In genomic region chr15:51425517-51426033, GRCh38 we compare ENCODE assay signal across 25 cellular contexts.
DNase-seq lines count a peak whose midpoint lies in the region; ATAC-seq, FAIRE-seq and TF ChIP-seq lines count a peak whose summit lies in the region.
"Had no signal": no experiment of that assay in that cellular context is flagged by ENCODE, and none has a peak within 500 bp of the region (broad histone marks: within the 10 kb centered on the region; RNA-seq: fewer than 3 reads in every experiment).

No MANE protein-coding gene starts in this region.

- H3K4me3 Mint-ChIP-seq in glutamatergic neuron (ENCODE audit: unreplicated experiment) = no peak overlapping the region
- H3K4me3 Mint-ChIP-seq: activated CD8-positive, alpha-beta T cell treated with anti-CD3 and anti-CD28 coated beads for 36 hours; activated naive CD4-positive, alpha-beta T cell treated with anti-CD3 and anti-CD28 coated beads, Interleukin-2, amount 10 ng/mL, durations not matched to agents 7 days and 5 days; activated T-helper 1 cell treated with anti-CD3 and anti-CD28 coated beads, Interleukin-12 subunit alpha, Interleukin-12 subunit beta, Interleukin-2, Interleukin-4 antibody, amounts not matched to agents 30 ng/mL and 10 ng/mL and 1 ng/mL, durations not matched to agents 14 hours and 24 hours and 36 hours; brain had no signal

- H3K36me3 ChIP-seq in A673 (ENCODE audit: insufficient read depth, low read length, poor library complexity, severe bottlenecking) (no peaks in the 10 kb centered on the region), adrenal gland (replicated peaks in 1 of 2) (no peaks in the 10 kb centered on the region)
- H3K36me3 ChIP-seq: left lung had no signal

- no peak for ATAC-seq in HG02852 (IDR thresholded peaks at IDR 0.05; ENCODE audit: unreplicated experiment)
- no peak for ATAC-seq in HG03196 (IDR thresholded peaks at IDR 0.05; ENCODE audit: unreplicated experiment)
- ATAC-seq: activated CD8-positive, alpha-beta T cell treated with anti-CD3 and anti-CD28 coated beads for 36 hours; left lung; stimulated activated naive CD8-positive, alpha-beta T cell treated with anti-CD3 and anti-CD28 coated beads, Interleukin-15, Interleukin-2, amounts not matched to agents 100 U/mL and 50 U/mL, for 24 hours had no signal

- CTCF ChIA-PET in A673 (lab: Charles Lee) = interaction anchor here (0.6 kb wide), 1 partner anchor 43 kb away, joined by 8 read pairs; no protein-coding TSS in a partner anchor

- TF ChIP-seq CTCF in A673 (conservative IDR thresholded peaks at IDR 0.05; ENCODE audit: low read depth, low read length) = no peak
- TF ChIP-seq CTCF in glutamatergic neuron (IDR thresholded peaks at IDR 0.05; ENCODE audit: partially characterized antibody, unreplicated experiment) = no peak
- TF ChIP-seq CTCF in adrenal gland (IDR thresholded peaks at IDR 0.05) = no peak

- H3K27me3 Mint-ChIP-seq in glutamatergic neuron (ENCODE audit: unreplicated experiment) = no peaks in the 10 kb centered on the region
- H3K27me3 Mint-ChIP-seq: activated naive CD4-positive, alpha-beta T cell treated with anti-CD3 and anti-CD28 coated beads, Interleukin-2, amount 10 ng/mL, durations not matched to agents 7 days and 5 days had no signal

- no TSS peak for BruUV-seq in A673 (replicated peaks; lab: Mats Ljungman, UMichigan)

- H3K4me1 ChIP-seq in A673 (ENCODE audit: insufficient read depth, low read length, poor library complexity, severe bottlenecking) (no peaks in the 10 kb centered on the region), adrenal gland (replicated peaks in 1 of 2) (no peaks in the 10 kb centered on the region)
- H3K4me1 ChIP-seq: left lung had no signal

- H3K4me1 Mint-ChIP-seq in glutamatergic neuron (ENCODE audit: low read depth, unreplicated experiment) = no peaks in the 10 kb centered on the region
- H3K4me1 Mint-ChIP-seq: activated naive CD4-positive, alpha-beta T cell treated with anti-CD3 and anti-CD28 coated beads, Interleukin-2, amount 10 ng/mL, durations not matched to agents 7 days and 5 days; brain had no signal

- intact Hi-C loops in A673 (cut with micrococcal nuclease; ENCODE audit: unreplicated experiment) (no loop called here), adrenal gland (cut with DNase I) (no loop called here)

- 39 to 68% (median 50%) methylated on average over 1 of the region's 1 CpG for WGBS in adrenal gland, 4 donors

- H3K9me3 ChIP-seq in A673 (ENCODE audit: low read depth, low read length, poor library complexity, severe bottlenecking) = no peaks in the 10 kb centered on the region
- no peaks in the 10 kb centered on the region for H3K9me3 ChIP-seq in adrenal gland (replicated peaks in 1 of 3)
- H3K9me3 ChIP-seq: left lung had no signal

- no peaks in the 10 kb centered on the region for H3K27me3 ChIP-seq in A673 (replicated peaks; ENCODE audit: insufficient read depth, low read depth, low read length, poor library complexity)
- H3K27me3 ChIP-seq in adrenal gland = no peaks in the 10 kb centered on the region
- H3K27me3 ChIP-seq: left lung had no signal

- H3K27ac ChIP-seq in A673 (ENCODE audit: low read depth, low read length, poor library complexity, severe bottlenecking) = no peak overlapping the region
- no peak overlapping the region for H3K27ac ChIP-seq in adrenal gland
- H3K27ac ChIP-seq: C4-2B, epithelial cell of prostate, HL-60, left lung had no signal

- FAIRE-seq in A204.1 (lab: Jason Lieb, UNC) (peak; percentile 68), RCC 7860 (lab: Jason Lieb, UNC) (peak; percentile 14), endometrium (lab: Jason Lieb, UNC) (peak; percentile 4)

- H3K27ac Mint-ChIP-seq in glutamatergic neuron (ENCODE audit: unreplicated experiment) = no peak overlapping the region
- H3K27ac Mint-ChIP-seq: activated CD8-positive, alpha-beta T cell treated with anti-CD3 and anti-CD28 coated beads for 36 hours; activated naive CD4-positive, alpha-beta T cell treated with anti-CD3 and anti-CD28 coated beads, Interleukin-2, amount 10 ng/mL, durations not matched to agents 7 days and 5 days; activated T-helper 1 cell treated with anti-CD3 and anti-CD28 coated beads, Interleukin-12 subunit alpha, Interleukin-12 subunit beta, Interleukin-2, Interleukin-4 antibody, amounts not matched to agents 30 ng/mL and 10 ng/mL and 1 ng/mL, durations not matched to agents 14 hours and 24 hours and 36 hours; brain had no signal

- H3K9me3 Mint-ChIP-seq in glutamatergic neuron (ENCODE audit: unreplicated experiment) = peaks cover 1% of the 10 kb centered on the region
- H3K9me3 Mint-ChIP-seq: activated CD8-positive, alpha-beta T cell treated with anti-CD3 and anti-CD28 coated beads for 36 hours; activated naive CD4-positive, alpha-beta T cell treated with anti-CD3 and anti-CD28 coated beads, Interleukin-2, amount 10 ng/mL, durations not matched to agents 7 days and 5 days; activated T-helper 1 cell treated with anti-CD3 and anti-CD28 coated beads, Interleukin-12 subunit alpha, Interleukin-12 subunit beta, Interleukin-2, Interleukin-4 antibody, amounts not matched to agents 30 ng/mL and 10 ng/mL and 1 ng/mL, durations not matched to agents 14 hours and 24 hours and 36 hours had no signal

- TF ChIP-seq POLR2A in adrenal gland (IDR thresholded peaks at IDR 0.05) = no peak

- H3K4me3 ChIP-seq in A673 (ENCODE audit: low read depth, low read length, poor library complexity, severe bottlenecking) = no peak overlapping the region
- no peak overlapping the region for H3K4me3 ChIP-seq in adrenal gland
- H3K4me3 ChIP-seq: left lung had no signal

- POLR2A ChIA-PET in A673 (lab: Charles Lee; ENCODE audit: low non-redundant PET) = no interaction called here

- H3K36me3 Mint-ChIP-seq in glutamatergic neuron (ENCODE audit: unreplicated experiment) = no peaks in the 10 kb centered on the region
- H3K36me3 Mint-ChIP-seq: activated naive CD4-positive, alpha-beta T cell treated with anti-CD3 and anti-CD28 coated beads, Interleukin-2, amount 10 ng/mL, durations not matched to agents 7 days and 5 days; brain had no signal

- peak; percentile 38 for DNase-seq in A673 (ENCODE audit: low spot score)
- no peak for DNase-seq in RCC 7860 (ENCODE audit: low spot score)
- DNase-seq in glutamatergic neuron = no peak
- DNase-seq in adrenal gland = no peak
- DNase-seq: activated CD8-positive, alpha-beta memory T cell treated with anti-CD3 and anti-CD28 coated beads, Interleukin-2, amount 50 U/mL, for 48 hours; activated CD8-positive, alpha-beta T cell treated with anti-CD3 and anti-CD28 coated beads for 36 hours; activated naive CD4-positive, alpha-beta T cell treated with anti-CD3 and anti-CD28 coated beads, Interleukin-2, amount 10 ng/mL, durations not matched to agents 7 days and 5 days; H7; Karpas-422; left lung; mesendoderm; NCI-H2107; SHP77 treated with DMSO at 0.1 percent for 48 hours; stimulated activated CD4-positive, alpha-beta T cell treated with anti-CD3 and anti-CD28 coated beads, Interleukin-1b, Interleukin-23, amount 100 ng/mL, for 48 hours; stimulated activated naive CD8-positive, alpha-beta T cell treated with anti-CD3 and anti-CD28 coated beads, Interleukin-15, Interleukin-2, amounts not matched to agents 100 U/mL and 50 U/mL, for 24 hours; T-helper 2 cell had no signal
